ENCODE assay signal across 24 cellular contexts in genomic region chr12:113099764-113100163, GRCh38. TPM values are rescaled to one million over a fixed set of nuclear protein-coding genes. Genes with fewer than 3 reads are reported as not detected.
A peak's percentile ranks its signal among the peaks of the same experiment; 100 is the strongest.
DNase-seq lines count a peak whose midpoint lies in the region; ATAC-seq, FAIRE-seq and TF ChIP-seq lines count a peak whose summit lies in the region.
"Had no signal": no experiment of that assay in that cellular context is flagged by ENCODE, and none has a peak within 500 bp of the region (broad histone marks: within the 10 kb centered on the region; RNA-seq: fewer than 3 reads in every experiment).

No MANE protein-coding gene starts in this region.

- intact Hi-C loops in kidney (cut with DNase I) (no loop called here), head of caudate nucleus (cut with DNase I) (loop anchor here (2.0 kb wide), 1 partner anchor 43 kb away; the partner anchor contains the start of gene DTX1)

- no peak for TF ChIP-seq POLR2A in upper lobe of left lung (IDR thresholded peaks at IDR 0.05)

- no peak overlapping the region for H3K9ac ChIP-seq in Karpas-422 (ENCODE audit: low read length)
- H3K9ac ChIP-seq in kidney (ENCODE audit: low read length in 2 of 2) = no peak overlapping the region
- H3K9ac ChIP-seq: GM23248 had no signal

- peak overlapping the region; percentile 24 for H3K27ac Mint-ChIP-seq in T-helper 17 cell
- H3K27ac Mint-ChIP-seq: CD8-positive, alpha-beta T cell had no signal

- no peak overlapping the region for H3K4me3 Mint-ChIP-seq in T-helper 17 cell
- H3K4me3 Mint-ChIP-seq: CD8-positive, alpha-beta T cell had no signal

- H3K4me1 ChIP-seq in Karpas-422 (ENCODE audit: low read length) (peaks cover 51% of the 10 kb centered on the region), kidney (ENCODE audit: control insufficient read depth in 1 of 2, insufficient read depth in 1 of 2, low read depth in 1 of 2, low read length in 2 of 2) (peaks cover 0 to 10% of the 10 kb centered on the region in 2 donors), upper lobe of left lung (peaks cover 4 to 16% (median 9%) of the 10 kb centered on the region in 4 donors)

- H3K79me2 ChIP-seq in Karpas-422 (ENCODE audit: low read length) = no peaks in the 10 kb centered on the region

- TF ChIP-seq EP300 in upper lobe of left lung (IDR thresholded peaks at IDR 0.05) = no peak

- H3K36me3 ChIP-seq in Karpas-422 (ENCODE audit: insufficient read depth, low read length) (peaks cover 42% of the 10 kb centered on the region), kidney (ENCODE audit: control insufficient read depth in 1 of 2, insufficient read depth in 2 of 2, low read length in 2 of 2) (no peaks in the 10 kb centered on the region), upper lobe of left lung (no peaks in the 10 kb centered on the region)

- no peak overlapping the region for H3K4me2 ChIP-seq in Karpas-422 (ENCODE audit: low read depth, low read length, poor library complexity, severe bottlenecking)

- TF ChIP-seq CTCF in kidney (IDR thresholded peaks at IDR 0.05; ENCODE audit: borderline replicate concordance, extremely low read depth, insufficient read depth) (no peak), upper lobe of left lung (IDR thresholded peaks at IDR 0.05) (no peak)

- H3K27ac ChIP-seq in Karpas-422 (ENCODE audit: low read length) (peak overlapping the region; percentile 87), kidney (ENCODE audit: low read depth in 2 of 2, low read length in 2 of 2) (no peak overlapping the region), upper lobe of left lung (no peak overlapping the region)
- H3K27ac ChIP-seq: GM23248 had no signal

- no peaks in the 10 kb centered on the region for H4K20me1 ChIP-seq in Karpas-422 (ENCODE audit: insufficient read depth, low read depth, low read length)

- H3K4me1 Mint-ChIP-seq in T-helper 17 cell = peaks cover 22% of the 10 kb centered on the region

- H3K27me3 ChIP-seq in Karpas-422 (ENCODE audit: low read length) (no peaks in the 10 kb centered on the region), upper lobe of left lung (no peaks in the 10 kb centered on the region)

- H3K36me3 Mint-ChIP-seq in T-helper 17 cell (ENCODE audit: low read depth) = no peaks in the 10 kb centered on the region

- H3K27me3 Mint-ChIP-seq in T-helper 17 cell = no peaks in the 10 kb centered on the region

- no peaks in the 10 kb centered on the region for H3K9me3 ChIP-seq in Karpas-422 (ENCODE audit: low read length)
- no peaks in the 10 kb centered on the region for H3K9me3 ChIP-seq in T-helper 17 cell (ENCODE audit: control insufficient read depth, low read length, poor library complexity, severe bottlenecking)
- H3K9me3 ChIP-seq in kidney (ENCODE audit: control insufficient read depth in 1 of 2, low read length in 2 of 2) = no peaks in the 10 kb centered on the region
- no peaks in the 10 kb centered on the region for H3K9me3 ChIP-seq in upper lobe of left lung
- H3K9me3 ChIP-seq: Caco-2 had no signal

- 78% methylated on average over 10 of the region's 12 CpGs; no CpG with 5 or more reads in 1 of the 2 donors for WGBS in upper lobe of left lung, 2 donors

- ATAC-seq in T-helper 17 cell = no peak
- no peak for ATAC-seq in upper lobe of left lung (ENCODE audit: low FRiP score in 2 of 2)
- ATAC-seq in HG03175 (IDR thresholded peaks at IDR 0.05; ENCODE audit: unreplicated experiment) = no peak
- ATAC-seq: CD8-positive, alpha-beta T cell; SK-N-SH treated with all-trans-retinoic acid at 6 μM for 48 hours had no signal

- DNase-seq in Karpas-422 (no peak), T-helper 17 cell (no peak), kidney (peak; percentile 64), RKO (ENCODE audit: low spot score) (no peak), head of caudate nucleus (no peak), upper lobe of left lung (no peak)
- DNase-seq: Caco-2; CD8-positive, alpha-beta T cell; GM23248; H7; Kasumi-1; MV-4-11; NCI-H1105 treated with DMSO at 0.1 percent for 48 hours; NCI-H146; NCI-H1930; NCI-H2107; NCI-H524; NCI-H774; NK-92 treated with Interleukin-12 subunit alpha and Interleukin-12 subunit beta, amount 100 ng/mL, for 24 hours had no signal

- no peak overlapping the region for H2AFZ ChIP-seq in Karpas-422 (ENCODE audit: low read length)
- H2AFZ ChIP-seq: GM23248 had no signal

- H3K4me3 ChIP-seq in Karpas-422 (ENCODE audit: low read length) = no peak overlapping the region
- no peak overlapping the region for H3K4me3 ChIP-seq in kidney (ENCODE audit: low read length in 2 of 2)
- H3K4me3 ChIP-seq in upper lobe of left lung = no peak overlapping the region
- H3K4me3 ChIP-seq: GM23248 had no signal

- H3K9me2 ChIP-seq in Karpas-422 (replicated peaks; ENCODE audit: insufficient read depth, low read length) = no peaks in the 10 kb centered on the region

- no peak for FAIRE-seq in kidney (lab: Jason Lieb, UNC)

RNA-seq across cellular contexts. Expression of gene RASAL1, which starts 35.8 kb away (rescaled TPM):
- total RNA-seq in Karpas-422 (2014; rRNA removed; shearing (Covaris generic); ENCODE audit: low replicate concordance) = 3.3 and 3.4 TPM in 2 replicates
- under 1 TPM; 0.15 to 0.89 TPM for total RNA-seq in T-helper 17 cell
- total RNA-seq in kidney = 58.3 TPM
- polyA plus RNA-seq in kidney (ENCODE audit: insufficient read depth, low read depth, low replicate concordance) = 23.5 TPM
- 1 to 10 TPM in 1 of 6 donors, under 1 TPM in 2, not detected in 3; 0.27 to 4.2 (median 0.60) TPM for total RNA-seq in upper lobe of left lung
- total RNA-seq: Caco-2, GM23248, MCF 10A had no signal
- polyA plus RNA-seq: GM23248 had no signal

RNA-seq across cellular contexts. Expression of gene DTX1, which starts 43.2 kb away (rescaled TPM):
- total RNA-seq in Karpas-422 (2014; rRNA removed; shearing (Covaris generic); ENCODE audit: low replicate concordance) = 227 and 481 TPM in 2 replicates
- total RNA-seq in T-helper 17 cell (10 to 100 TPM; 20.7 to 27.7 TPM), kidney (4.9 TPM), upper lobe of left lung (1 to 10 TPM in 5 of 6 donors, under 1 TPM in 1; under 0.01 to 7.0 (median 3.6) TPM)
- polyA plus RNA-seq in kidney (ENCODE audit: insufficient read depth, low read depth, low replicate concordance) = 7.3 TPM
- total RNA-seq: Caco-2, GM23248, HT-29, MCF 10A had no signal
- polyA plus RNA-seq: GM23248 had no signal

RNA-seq across cellular contexts. Expression of gene CFAP73, which starts 49.8 kb away (rescaled TPM):
- total RNA-seq in Karpas-422 (2014; rRNA removed; shearing (Covaris generic); ENCODE audit: low replicate concordance) = not detected in 2 replicates
- total RNA-seq in T-helper 17 cell (not detected), kidney (2.4 TPM), upper lobe of left lung (10 to 100 TPM in 3 of 6 donors, 1 to 10 TPM in 2, under 1 TPM in 1; 0.97 to 34.1 (median 15.4) TPM)
- 0.52 TPM for polyA plus RNA-seq in kidney (ENCODE audit: insufficient read depth, low read depth, low replicate concordance)
- total RNA-seq: A673, GM23248, H7, MCF 10A had no signal
- polyA plus RNA-seq: GM23248 had no signal

Comparison
In these comparisons a context has a peak if more than half of its experiments do, and no peak if none do; other contexts are left out.
1. RNA of gene RASAL1, which starts 35.8 kb away (total RNA-seq): 58.3 TPM in kidney (single experiment); 3.3 to 3.4 TPM in Karpas-422, 0.15 to 0.89 TPM in T-helper 17 cell and 0.27 to 4.2 TPM in upper lobe of left lung; every median in the first group is over 10 times any median in the second.